In genomic region chr1:170692866-170693575, GRCh38 we compare ENCODE assay signal across 13 cellular contexts. TPM values are rescaled to one million over a fixed set of nuclear protein-coding genes. Genes with fewer than 3 reads are reported as not detected.
DNase-seq lines count a peak whose midpoint lies in the region; ATAC-seq and TF ChIP-seq lines count a peak whose summit lies in the region.
"Had no signal": no experiment of that assay in that cellular context is flagged by ENCODE, and none has a peak within 500 bp of the region (broad histone marks: within the 10 kb centered on the region; RNA-seq: fewer than 3 reads in every experiment).

No MANE protein-coding gene starts in this region.

- H3K27me3 ChIP-seq in gastroesophageal sphincter (no peaks in the 10 kb centered on the region), subcutaneous abdominal adipose tissue (ENCODE audit: control insufficient read depth in 5 of 5, insufficient read depth in 4 of 5, low read length in 5 of 5) (peaks cover 0 to 4% (median 2%) of the 10 kb centered on the region in 5 donors)

- peak; percentile 89 for DNase-seq in HCEC 1CT
- DNase-seq in amniotic epithelial cell (ENCODE audit: low read depth), result peak; percentile 58
- no peak for DNase-seq in DMS153 (lab: John Stamatoyannopoulos, UW)
- no peak for DNase-seq in germinal center (ENCODE audit: low spot score)
- DNase-seq in HuH-7.5 (ENCODE audit: low spot score), result no peak
- DNase-seq: lower lobe of right lung; NCI-H1105; stimulated activated CD8-positive, alpha-beta memory T cell treated with anti-CD3 and anti-CD28 coated beads, Interleukin-4, amount 100 ng/mL, for 48 hours had no signal

- H3K4me3 ChIP-seq in gastroesophageal sphincter (no peak overlapping the region), subcutaneous abdominal adipose tissue (ENCODE audit: low read depth in 1 of 5, low read length in 5 of 5) (no peak overlapping the region)
- H3K4me3 ChIP-seq: lower lobe of right lung, skin epidermis had no signal

- H3K27ac ChIP-seq in gastroesophageal sphincter, result peak overlapping the region in 2 of 4 donors; percentile 11 to 51
- peak overlapping the region; percentile 2 for H3K27ac ChIP-seq in subcutaneous abdominal adipose tissue (ENCODE audit: low read depth, low read length)
- H3K27ac ChIP-seq: lower lobe of right lung had no signal

- TF ChIP-seq EP300 in gastroesophageal sphincter (IDR thresholded peaks at IDR 0.05), result no peak

- 25 to 59% methylated on average over 1 to 2 of the region's 2 CpGs for WGBS in gastroesophageal sphincter (ENCODE audit: low coverage in 1 of 2), 2 donors

- H3K36me3 ChIP-seq in gastroesophageal sphincter (no peaks in the 10 kb centered on the region), subcutaneous abdominal adipose tissue (ENCODE audit: control insufficient read depth in 5 of 5, insufficient read depth in 5 of 5, low read length in 5 of 5) (no peaks in the 10 kb centered on the region)
- H3K36me3 ChIP-seq: lower lobe of right lung had no signal

- TF ChIP-seq CTCF in gastroesophageal sphincter (IDR thresholded peaks at IDR 0.05), result no peak

- H3K9me3 ChIP-seq in gastroesophageal sphincter (no peaks in the 10 kb centered on the region), subcutaneous abdominal adipose tissue (ENCODE audit: control insufficient read depth in 5 of 5, low read length in 5 of 5) (no peaks in the 10 kb centered on the region)
- H3K9me3 ChIP-seq: lower lobe of right lung had no signal

- H3K9ac ChIP-seq in subcutaneous abdominal adipose tissue (ENCODE audit: low read length in 5 of 5), result no peak overlapping the region

- H3K4me1 ChIP-seq in gastroesophageal sphincter, result no peaks in the 10 kb centered on the region
- H3K4me1 ChIP-seq in subcutaneous abdominal adipose tissue (ENCODE audit: control insufficient read depth in 5 of 5, insufficient read depth in 5 of 5, low read length in 5 of 5), result peaks cover 0 to 16% (median 7%) of the 10 kb centered on the region in 5 donors
- H3K4me1 ChIP-seq: lower lobe of right lung had no signal

- ATAC-seq in gastroesophageal sphincter (peak; percentile 82), GM18498 (IDR thresholded peaks at IDR 0.05; ENCODE audit: unreplicated experiment) (no peak)
- ATAC-seq: activated CD4-positive, CD25-positive, alpha-beta regulatory T cell treated with anti-CD3 and anti-CD28 coated beads, Interleukin-2, amount 50 U/mL, for 24 hours; lower lobe of right lung had no signal

- no peak for TF ChIP-seq POLR2A in gastroesophageal sphincter (IDR thresholded peaks at IDR 0.05)

RNA-seq across cellular contexts. Expression of gene PRRX1, which starts 29.1 kb away (rescaled TPM):
- 10 to 100 TPM; 13.4 to 27.9 (median 21.4) TPM for total RNA-seq in gastroesophageal sphincter

Comparison
In these comparisons a context has a peak if more than half of its experiments do, and no peak if none do; other contexts are left out.
1. DNase-seq: peak in HCEC 1CT (single experiment) and amniotic epithelial cell (single experiment); none in DMS153 (single experiment), germinal center (single experiment) and HuH-7.5 (single experiment).